22 cellular contexts compared by ENCODE assay signal in genomic region chr4:3514221-3514780, GRCh38. TPM values are rescaled to one million over a fixed set of nuclear protein-coding genes. Genes with fewer than 3 reads are reported as not detected.
"Had no signal": no experiment of that assay in that cellular context is flagged by ENCODE, and none has a peak within 500 bp of the region (broad histone marks: within the 10 kb centered on the region; RNA-seq: fewer than 3 reads in every experiment).

No MANE protein-coding gene starts in this region.

- H3K9me3 Mint-ChIP-seq: activated B cell treated with CpG ODN at 0.5 μM for 24 hours; activated naive CD4-positive, alpha-beta T cell treated with anti-CD3 and anti-CD28 coated beads, Interleukin-2, amount 10 ng/mL, durations not matched to agents 7 days and 5 days; activated T-cell treated with anti-CD3 and anti-CD28 coated beads, Interleukin-2, amount 50 U/mL, for 72 hours; natural killer cell; stimulated activated memory B cell treated with anti-CD40 and anti-IgM and Interleukin-4, amounts not matched to agents 10 μg/mL and 1 μg/mL and 100 μg/mL, for 72 hours had no signal

- H3K27me3 ChIP-seq: heart right ventricle, neutrophil, pancreas, right lobe of liver, upper lobe of right lung had no signal

- H3K27ac ChIP-seq: heart right ventricle, neutrophil, pancreas, right lobe of liver, skin epidermis, thoracic aorta, upper lobe of right lung had no signal

- H3K4me3 ChIP-seq: heart right ventricle, pancreas, right lobe of liver, skin epidermis, thoracic aorta, upper lobe of right lung had no signal

- H3K36me3 Mint-ChIP-seq: natural killer cell had no signal

- H3K4me1 ChIP-seq: pancreas, right lobe of liver, upper lobe of right lung had no signal

- DNase-seq: activated B cell treated with CpG ODN at 0.5 μM for 24 hours; activated CD4-positive, alpha-beta T cell treated with anti-CD3 and anti-CD28 coated beads for 4 hours; activated CD4-positive, alpha-beta T cell treated with anti-CD3 and anti-CD28 coated beads, Interleukin-2, amount 50 U/mL, for 48 hours; activated effector memory CD4-positive, alpha-beta T cell treated with anti-CD3 and anti-CD28 coated beads, Interleukin-2, amount 50 U/mL, for 16 hours; activated naive CD4-positive, alpha-beta T cell treated with anti-CD3 and anti-CD28 coated beads, Interleukin-2, amount 10 ng/mL, durations not matched to agents 7 days and 5 days; activated T-cell treated with anti-CD3 and anti-CD28 coated beads, Interleukin-2, amount 50 U/mL, for 72 hours; amygdala; heart right ventricle; islet precursor cell; natural killer cell; stimulated activated CD4-positive, alpha-beta T cell treated with anti-CD3 and anti-CD28 coated beads, Interleukin-2, amount 100 ng/mL, for 24 hours; T1000; upper lobe of right lung had no signal

- H3K9me3 ChIP-seq: heart right ventricle, neutrophil, pancreas, right lobe of liver, thoracic aorta, upper lobe of right lung had no signal

- H3K27ac Mint-ChIP-seq: activated B cell treated with CpG ODN at 0.5 μM for 24 hours; activated T-cell treated with anti-CD3 and anti-CD28 coated beads, Interleukin-2, amount 50 U/mL, for 72 hours; natural killer cell; stimulated activated memory B cell treated with anti-CD40 and anti-IgM and Interleukin-4, amounts not matched to agents 10 μg/mL and 1 μg/mL and 100 μg/mL, for 72 hours had no signal

- H3K27me3 Mint-ChIP-seq: activated B cell treated with CpG ODN at 0.5 μM for 24 hours; activated naive CD4-positive, alpha-beta T cell treated with anti-CD3 and anti-CD28 coated beads, Interleukin-2, amount 10 ng/mL, durations not matched to agents 7 days and 5 days; stimulated activated memory B cell treated with anti-CD40 and anti-IgM and Interleukin-4, amounts not matched to agents 10 μg/mL and 1 μg/mL and 100 μg/mL, for 72 hours had no signal

- H3K4me3 Mint-ChIP-seq: activated B cell treated with CpG ODN at 0.5 μM for 24 hours; activated naive CD4-positive, alpha-beta T cell treated with anti-CD3 and anti-CD28 coated beads, Interleukin-2, amount 10 ng/mL, durations not matched to agents 7 days and 5 days; activated T-cell treated with anti-CD3 and anti-CD28 coated beads, Interleukin-2, amount 50 U/mL, for 72 hours; natural killer cell; stimulated activated memory B cell treated with anti-CD40 and anti-IgM and Interleukin-4, amounts not matched to agents 10 μg/mL and 1 μg/mL and 100 μg/mL, for 72 hours had no signal

- ATAC-seq: right lobe of liver; stimulated activated memory B cell treated with anti-CD40 and anti-IgM and Interleukin-4, amounts not matched to agents 10 μg/mL and 1 μg/mL and 100 μg/mL, for 72 hours; upper lobe of right lung had no signal

- H3K4me1 Mint-ChIP-seq: activated B cell treated with CpG ODN at 0.5 μM for 24 hours; activated naive CD4-positive, alpha-beta T cell treated with anti-CD3 and anti-CD28 coated beads, Interleukin-2, amount 10 ng/mL, durations not matched to agents 7 days and 5 days; natural killer cell; stimulated activated memory B cell treated with anti-CD40 and anti-IgM and Interleukin-4, amounts not matched to agents 10 μg/mL and 1 μg/mL and 100 μg/mL, for 72 hours had no signal

RNA-seq across cellular contexts. Expression of gene DOK7, which starts 51.2 kb away (rescaled TPM):
- total RNA-seq: activated T-cell treated with anti-CD3 and anti-CD28 coated beads, Interleukin-2, amount 50 U/mL, for 72 hours; fibroblast of villous mesenchyme; lung microvascular endothelial cell; T-helper 1 cell treated with Interleukin-12 subunit alpha and Interleukin-12 subunit beta and Interleukin-4 antibody, amounts not matched to agents 30 ng/mL and 1 ng/mL, for 36 hours had no signal
